14 cellular contexts compared by ENCODE assay signal in genomic region chr1:145827966-145828365, GRCh38. TPM values are rescaled to one million over a fixed set of nuclear protein-coding genes. Genes with fewer than 3 reads are reported as not detected.
A peak's percentile ranks its signal among the peaks of the same experiment; 100 is the strongest.
DNase-seq lines count a peak whose midpoint lies in the region; ATAC-seq and TF ChIP-seq lines count a peak whose summit lies in the region.
"Had no signal": no experiment of that assay in that cellular context is flagged by ENCODE, and none has a peak within 500 bp of the region (broad histone marks: within the 10 kb centered on the region; RNA-seq: fewer than 3 reads in every experiment).

No MANE protein-coding gene starts in this region.

- peaks cover 85% of the 10 kb centered on the region for H3K36me3 ChIP-seq in WERI-Rb-1
- H3K36me3 ChIP-seq: uterus had no signal

- no peak for DNase-seq in activated T-cell treated with anti-CD3 and anti-CD28 coated beads, Interleukin-2, amount 50 U/mL, for 72 hours
- DNase-seq in activated T-cell treated with anti-CD3 and anti-CD28 coated beads, Interleukin-2, amount 50 U/mL, for 48 hours, result no peak
- DNase-seq in WERI-Rb-1 (peak; percentile 62), neural crest cell (ENCODE audit: low read depth, low spot score) (no peak), EL (no peak)
- DNase-seq: activated CD4-positive, CD25-positive, alpha-beta regulatory T cell; activated effector memory CD4-positive, alpha-beta T cell treated with anti-CD3 and anti-CD28 coated beads, Interleukin-2, amount 50 U/mL, for 16 hours; central memory CD4-positive, alpha-beta T cell; glutamatergic neuron; NCI-H1417; NCI-H226; uterus had no signal

- H3K27ac Mint-ChIP-seq in activated T-cell treated with anti-CD3 and anti-CD28 coated beads, Interleukin-2, amount 50 U/mL, for 72 hours, result peak overlapping the region; percentile 98
- H3K27ac Mint-ChIP-seq in neural crest cell (ENCODE audit: unreplicated experiment), result no peak overlapping the region

- H3K4me3 ChIP-seq in WERI-Rb-1 (ENCODE audit: low read depth, low read length), result no peak overlapping the region
- H3K4me3 ChIP-seq: uterus had no signal

- H3K4me3 Mint-ChIP-seq in activated T-cell treated with anti-CD3 and anti-CD28 coated beads, Interleukin-2, amount 50 U/mL, for 72 hours, result peak overlapping the region; percentile 54 to 73
- H3K4me3 Mint-ChIP-seq in neural crest cell, result peak overlapping the region; percentile 52

- peak; percentile 19 to 27 for ATAC-seq in activated T-cell treated with anti-CD3 and anti-CD28 coated beads, Interleukin-2, amount 50 U/mL, for 72 hours (replicated peaks in 1 of 2)
- ATAC-seq in GM19463 (IDR thresholded peaks at IDR 0.05; ENCODE audit: unreplicated experiment), result no peak
- ATAC-seq: SK-N-SH treated with all-trans-retinoic acid at 6 μM for 48 hours had no signal

- TF ChIP-seq CTCF in WERI-Rb-1 (IDR thresholded peaks at IDR 0.05; ENCODE audit: low read depth, low read length), result no peak
- TF ChIP-seq CTCF in neural crest cell (conservative IDR thresholded peaks at IDR 0.05), result no peak

- no peaks in the 10 kb centered on the region for H3K9me3 Mint-ChIP-seq in activated T-cell treated with anti-CD3 and anti-CD28 coated beads, Interleukin-2, amount 50 U/mL, for 72 hours
- no peaks in the 10 kb centered on the region for H3K9me3 Mint-ChIP-seq in neural crest cell

- no peaks in the 10 kb centered on the region for H3K27me3 ChIP-seq in WERI-Rb-1 (ENCODE audit: insufficient read depth, low read depth, severe bottlenecking)
- H3K27me3 ChIP-seq: uterus had no signal

- H3K27me3 Mint-ChIP-seq in activated T-cell treated with anti-CD3 and anti-CD28 coated beads, Interleukin-2, amount 50 U/mL, for 72 hours (ENCODE audit: low read depth), result no peaks in the 10 kb centered on the region
- no peaks in the 10 kb centered on the region for H3K27me3 Mint-ChIP-seq in neural crest cell (ENCODE audit: low read depth)

- peak overlapping the region; percentile 60 for H3K27ac ChIP-seq in WERI-Rb-1
- H3K27ac ChIP-seq: uterus had no signal

- peaks cover 32 to 64% of the 10 kb centered on the region in 2 donors for H3K36me3 Mint-ChIP-seq in activated T-cell treated with anti-CD3 and anti-CD28 coated beads, Interleukin-2, amount 50 U/mL, for 72 hours (ENCODE audit: insufficient read depth in 2 of 2)
- H3K36me3 Mint-ChIP-seq in neural crest cell (ENCODE audit: low read depth), result peaks cover 32% of the 10 kb centered on the region

- no peaks in the 10 kb centered on the region for H3K9me3 ChIP-seq in WERI-Rb-1 (ENCODE audit: severe bottlenecking)
- H3K9me3 ChIP-seq: uterus had no signal

- H3K4me1 Mint-ChIP-seq in activated T-cell treated with anti-CD3 and anti-CD28 coated beads, Interleukin-2, amount 50 U/mL, for 72 hours (ENCODE audit: low read depth), result peaks cover 44% of the 10 kb centered on the region
- peaks cover 21% of the 10 kb centered on the region for H3K4me1 Mint-ChIP-seq in neural crest cell

RNA-seq across cellular contexts. Expression of gene POLR3C, which starts 4.0 kb away (rescaled TPM):
- total RNA-seq in activated T-cell treated with anti-CD3 and anti-CD28 coated beads, Interleukin-2, amount 50 U/mL, for 72 hours, result 10 to 100 TPM; 57.3 to 70.3 TPM
- 38.4 and 38.5 TPM in 2 replicates for total RNA-seq in neural crest cell

RNA-seq across cellular contexts. Expression of gene RNF115, which starts 4.1 kb away (rescaled TPM):
- total RNA-seq in activated T-cell treated with anti-CD3 and anti-CD28 coated beads, Interleukin-2, amount 50 U/mL, for 72 hours, result 10 to 100 TPM; 22.4 to 27.4 TPM
- total RNA-seq in neural crest cell, result 12.5 and 13.4 TPM in 2 replicates

RNA-seq across cellular contexts. Expression of gene NUDT17, which starts 17.5 kb away (rescaled TPM):
- 10 to 100 TPM in 1 of 2 donors, 1 to 10 TPM in 1; 6.6 to 10.6 TPM for total RNA-seq in activated T-cell treated with anti-CD3 and anti-CD28 coated beads, Interleukin-2, amount 50 U/mL, for 72 hours
- 4.5 TPM in 2 replicates for total RNA-seq in neural crest cell

RNA-seq across cellular contexts. Expression of gene PIAS3, which starts 30.9 kb away (rescaled TPM):
- total RNA-seq in activated T-cell treated with anti-CD3 and anti-CD28 coated beads, Interleukin-2, amount 50 U/mL, for 72 hours, result 10 to 100 TPM; 30.9 to 35.6 TPM
- 35.1 and 38.7 TPM in 2 replicates for total RNA-seq in neural crest cell

RNA-seq across cellular contexts. Expression of gene ANKRD35, which starts 57.7 kb away (rescaled TPM):
- total RNA-seq in activated T-cell treated with anti-CD3 and anti-CD28 coated beads, Interleukin-2, amount 50 U/mL, for 72 hours, result under 1 TPM; 0.39 to 0.41 TPM
- 0.07 and 0.11 TPM in 2 replicates for total RNA-seq in neural crest cell
